In genomic region chr13:44561352-44561751, GRCh38 we compare ENCODE assay signal across 15 cellular contexts. TPM values are rescaled to one million over a fixed set of nuclear protein-coding genes. Genes with fewer than 3 reads are reported as not detected.
A peak's percentile ranks its signal among the peaks of the same experiment; 100 is the strongest.
DNase-seq lines count a peak whose midpoint lies in the region; ATAC-seq, FAIRE-seq and TF ChIP-seq lines count a peak whose summit lies in the region.
"Had no signal": no experiment of that assay in that cellular context is flagged by ENCODE, and none has a peak within 500 bp of the region (broad histone marks: within the 10 kb centered on the region; RNA-seq: fewer than 3 reads in every experiment).

No MANE protein-coding gene starts in this region.

- H3K4me1 ChIP-seq in IMR-90 (ENCODE audit: control insufficient read depth, insufficient read depth, low read length) (peaks cover 1% of the 10 kb centered on the region; the same call in 1 of the 2 replicates), endodermal cell (ENCODE audit: control insufficient read depth, insufficient read depth, low read length) (no peaks in the 10 kb centered on the region), mucosa of descending colon (ENCODE audit: low read depth) (peaks cover 5% of the 10 kb centered on the region), small intestine (ENCODE audit: control insufficient read depth in 2 of 2, insufficient read depth in 1 of 2, low read depth in 1 of 2, low read length in 1 of 2) (peaks cover 3% of the 10 kb centered on the region in 2 donors), foreskin keratinocyte (no peaks in the 10 kb centered on the region), spleen (no peaks in the 10 kb centered on the region)
- H3K4me1 ChIP-seq: BLaER1 treated with 17β-estradiol and CSF1 and Interleukin-3, amounts not matched to agents 10 nM and 100 nM had no signal

- no peak overlapping the region for H2BK20ac ChIP-seq in IMR-90 (ENCODE audit: low read depth, low read length)

- intact Hi-C loops in IMR-90 (cut with micrococcal nuclease), result no loop called here
- intact Hi-C loops in mucosa of descending colon (cut with DNase I, micrococcal nuclease), result loop anchor here in 1 of 2 donors (10.0 kb wide), 1 partner anchor 67 kb away; no protein-coding TSS in a partner anchor
- intact Hi-C loops in spleen (cut with DNase I; ENCODE audit: low total_unique reads), result no loop called here

- POLR2A ChIA-PET in IMR-90 (lab: Charles Lee; ENCODE audit: unreplicated experiment), result no interaction called here

- peaks cover 4% of the 10 kb centered on the region; the same call in 1 of the 2 replicates for H3K36me3 ChIP-seq in IMR-90 (ENCODE audit: control insufficient read depth, insufficient read depth, low read length)
- H3K36me3 ChIP-seq in endodermal cell (ENCODE audit: control insufficient read depth, insufficient read depth, low read length), result peaks cover 6% of the 10 kb centered on the region
- no peaks in the 10 kb centered on the region for H3K36me3 ChIP-seq in mucosa of descending colon (ENCODE audit: low read depth)
- no peaks in the 10 kb centered on the region for H3K36me3 ChIP-seq in small intestine (ENCODE audit: control insufficient read depth in 2 of 2, insufficient read depth in 2 of 2, low read length in 2 of 2)
- peaks cover 0 to 9% (median 0%) of the 10 kb centered on the region in 6 donors for H3K36me3 ChIP-seq in spleen

- peak overlapping the region; percentile 8 for H3K27ac Mint-ChIP-seq in endodermal cell
- H3K27ac Mint-ChIP-seq: CD4-positive, CD25-positive, alpha-beta regulatory T cell had no signal

- H3K9ac ChIP-seq in IMR-90 (ENCODE audit: low read depth, low read length), result no peak overlapping the region
- no peak overlapping the region for H3K9ac ChIP-seq in endodermal cell (ENCODE audit: extremely low read depth, low read length, poor library complexity, severe bottlenecking)
- H3K9ac ChIP-seq: BLaER1 treated with 17β-estradiol and CSF1 and Interleukin-3, amounts not matched to agents 10 nM and 100 nM; GM23248 had no signal

- no peak overlapping the region for H3K18ac ChIP-seq in IMR-90 (ENCODE audit: low read depth, low read length)

- no peak overlapping the region for H3K4me2 ChIP-seq in IMR-90 (ENCODE audit: low read depth, low read length)
- H3K4me2 ChIP-seq: BLaER1 treated with 17β-estradiol and CSF1 and Interleukin-3, amounts not matched to agents 10 nM and 100 nM had no signal

- TF ChIP-seq RAD21 in IMR-90 (IDR thresholded peaks at IDR 0.05; ENCODE audit: low read length), result no peak

- H3K4me3 ChIP-seq in IMR-90 (ENCODE audit: insufficient read depth, low read depth, low read length) (no peak overlapping the region), endodermal cell (ENCODE audit: low read length) (no peak overlapping the region), mucosa of descending colon (no peak overlapping the region), small intestine (ENCODE audit: low read depth in 1 of 2, low read length in 2 of 2) (no peak overlapping the region), spleen (no peak overlapping the region)
- H3K4me3 ChIP-seq: BLaER1 treated with 17β-estradiol and CSF1 and Interleukin-3, amounts not matched to agents 10 nM and 100 nM; GM23248 had no signal

- H4K5ac ChIP-seq in IMR-90 (ENCODE audit: low read depth, low read length), result no peak overlapping the region

- in situ Hi-C loops in IMR-90 (cut with MboI; ENCODE audit: low sequenced_read_pairs), result no loop called here

- peaks cover 3% of the 10 kb centered on the region; the same call in 1 of the 2 replicates for H3K9me1 ChIP-seq in IMR-90 (ENCODE audit: insufficient read depth, low read length)

- no peak overlapping the region for H3K14ac ChIP-seq in IMR-90 (replicated peaks; ENCODE audit: low read depth, low read length)

- H4K8ac ChIP-seq in IMR-90 (ENCODE audit: low read depth in 2 of 2, low read length in 2 of 2), result no peak overlapping the region

- peak overlapping the region; percentile 10; the same call in 1 of the 2 replicates for H3K56ac ChIP-seq in IMR-90 (ENCODE audit: extremely low read depth, insufficient read depth, low read length)

- no peaks in the 10 kb centered on the region for H3K9me3 Mint-ChIP-seq in endodermal cell
- H3K9me3 Mint-ChIP-seq: CD4-positive, CD25-positive, alpha-beta regulatory T cell had no signal

- H3K4me1 Mint-ChIP-seq in endodermal cell, result peaks cover 25% of the 10 kb centered on the region

- H3K27me3 Mint-ChIP-seq in endodermal cell (ENCODE audit: insufficient read depth), result no peaks in the 10 kb centered on the region
- H3K27me3 Mint-ChIP-seq: CD4-positive, CD25-positive, alpha-beta regulatory T cell had no signal

- H3K27ac ChIP-seq in IMR-90 (ENCODE audit: insufficient read depth, low read length) (no peak overlapping the region), endodermal cell (ENCODE audit: low read depth, low read length) (no peak overlapping the region), small intestine (ENCODE audit: low read depth in 1 of 2, low read length in 1 of 2) (no peak overlapping the region), foreskin keratinocyte (no peak overlapping the region), spleen (no peak overlapping the region)
- H3K27ac ChIP-seq: BLaER1 treated with 17β-estradiol and CSF1 and Interleukin-3, amounts not matched to agents 10 nM and 100 nM; GM23248; HL-60 had no signal

- H2AK5ac ChIP-seq in IMR-90 (ENCODE audit: low read depth, low read length), result no peak overlapping the region

- no peaks in the 10 kb centered on the region for H3K9me3 ChIP-seq in IMR-90 (ENCODE audit: control insufficient read depth, insufficient read depth, low read length)
- H3K9me3 ChIP-seq in endodermal cell (ENCODE audit: control insufficient read depth, low read length), result no peaks in the 10 kb centered on the region
- no peaks in the 10 kb centered on the region for H3K9me3 ChIP-seq in mucosa of descending colon
- no peaks in the 10 kb centered on the region for H3K9me3 ChIP-seq in small intestine (ENCODE audit: control insufficient read depth, low read depth)
- H3K9me3 ChIP-seq in spleen, result no peaks in the 10 kb centered on the region

- TF ChIP-seq POLR2A in IMR-90 (IDR thresholded peaks at IDR 0.05; ENCODE audit: low read depth, low read length), result no peak
- TF ChIP-seq POLR2A in spleen (IDR thresholded peaks at IDR 0.05), result no peak

- dilution Hi-C loops in IMR-90 (cut with HindIII; ENCODE audit: low sequenced_read_pairs, unreplicated experiment), result no loop called here

- no TSS peak for BruUV-seq in IMR-90 (replicated peaks; lab: Mats Ljungman, UMichigan)

- H3K23ac ChIP-seq in IMR-90 (ENCODE audit: low read depth, low read length), result no peak overlapping the region

- H2AK9ac ChIP-seq in IMR-90 (replicated peaks; ENCODE audit: low read depth, low read length, poor library complexity), result no peak overlapping the region

- WGBS in IMR-90 (ENCODE audit: extremely low coverage in 2 of 2, insufficient read length in 1 of 2), 2 experiments, result 100% methylated on average over 1 of the region's 2 CpGs; no CpG with 5 or more reads in 1 of the 2 experiments
- 90 to 100% methylated on average over 1 to 2 of the region's 2 CpGs for WGBS in endodermal cell (ENCODE audit: insufficient coverage in 1 of 2, insufficient read length in 1 of 2), 2 experiments
- 20 to 71% (median 46%) methylated on average over 2 of the region's 2 CpGs for WGBS in small intestine, 3 donors
- WGBS in spleen, 5 donors, result 96 to 99% (median 97%) methylated on average over 2 of the region's 2 CpGs

- no peak overlapping the region for H4K91ac ChIP-seq in IMR-90 (ENCODE audit: insufficient read depth, low read depth, low read length)

- H3K27me3 ChIP-seq in IMR-90 (ENCODE audit: control insufficient read depth, insufficient read depth, low read length), result no peaks in the 10 kb centered on the region
- no peaks in the 10 kb centered on the region for H3K27me3 ChIP-seq in endodermal cell (ENCODE audit: control insufficient read depth, insufficient read depth, low read length, poor library complexity, severe bottlenecking)
- no peaks in the 10 kb centered on the region for H3K27me3 ChIP-seq in small intestine (ENCODE audit: control insufficient read depth in 2 of 2, insufficient read depth in 2 of 2, low read length in 2 of 2)
- no peaks in the 10 kb centered on the region for H3K27me3 ChIP-seq in foreskin keratinocyte
- H3K27me3 ChIP-seq in spleen (replicated peaks in 1 of 7), result no peaks in the 10 kb centered on the region
- H3K27me3 ChIP-seq: BLaER1 treated with 17β-estradiol and CSF1 and Interleukin-3, amounts not matched to agents 10 nM and 100 nM had no signal

- peaks cover 30 to 74% of the 10 kb centered on the region in 2 experiments for H3K79me1 ChIP-seq in IMR-90 (ENCODE audit: low read depth in 1 of 2, low read length in 2 of 2)

- no peak overlapping the region for H2BK5ac ChIP-seq in IMR-90 (ENCODE audit: low read depth, low read length, poor library complexity, severe bottlenecking)

- no peak overlapping the region for H3K4ac ChIP-seq in IMR-90 (ENCODE audit: low read depth, low read length)

- DNase-seq in IMR-90 (no peak), endodermal cell (no peak), mucosa of descending colon (no peak), small intestine (peak; percentile 76), foreskin keratinocyte (no peak), spleen (no peak), dermis blood vessel endothelial cell (no peak)
- DNase-seq: ACHN; CD4-positive, CD25-positive, alpha-beta regulatory T cell; DMS53; GM23248 had no signal

- H2BK15ac ChIP-seq in IMR-90 (ENCODE audit: low read depth, low read length), result no peak overlapping the region

- no peak overlapping the region for H2AFZ ChIP-seq in IMR-90 (replicated peaks; ENCODE audit: low read length, poor library complexity)
- H2AFZ ChIP-seq: GM23248 had no signal

- ATAC-seq in IMR-90 (ENCODE audit: low read depth) (no peak), mucosa of descending colon (peak; percentile 65), foreskin keratinocyte (no peak)

- peak; percentile 81 for FAIRE-seq in small intestine (lab: Jason Lieb, UNC)
- FAIRE-seq: GM18507, H54 had no signal

- peaks cover 25% of the 10 kb centered on the region for H3K36me3 Mint-ChIP-seq in endodermal cell (ENCODE audit: low read depth)

- TF ChIP-seq CTCF in IMR-90 (conservative IDR thresholded peaks at IDR 0.05; ENCODE audit: low read depth, low read length), result no peak
- no peak for TF ChIP-seq CTCF in endodermal cell (conservative IDR thresholded peaks at IDR 0.05)
- TF ChIP-seq CTCF in mucosa of descending colon (IDR thresholded peaks at IDR 0.05), result no peak
- no peak for TF ChIP-seq CTCF in foreskin keratinocyte (conservative IDR thresholded peaks at IDR 0.05)
- TF ChIP-seq CTCF in spleen (IDR thresholded peaks at IDR 0.05 in 8 of 11, conservative IDR thresholded peaks at IDR 0.05 in 3 of 11), result no peak

- H3K4me3 Mint-ChIP-seq in endodermal cell, result no peak overlapping the region

- no peak overlapping the region for H2BK120ac ChIP-seq in IMR-90 (ENCODE audit: low read depth, low read length)

- H4K20me1 ChIP-seq in IMR-90 (ENCODE audit: insufficient read depth, low read length), result peaks cover 28% of the 10 kb centered on the region; the same call in 1 of the 2 replicates

- CTCF ChIA-PET in IMR-90 (lab: Yijun Ruan, JAX), result interaction anchor here (0.5 kb wide), 1 partner anchor 13 kb away, joined by 3 read pairs; no protein-coding TSS in a partner anchor

RNA-seq across cellular contexts. Expression of gene TSC22D1, which starts 14.8 kb away (rescaled TPM):
- 30.8 and 52.2 TPM in 2 replicates for total RNA-seq in IMR-90 (2012; rRNA removed)
- polyA plus RNA-seq in IMR-90 (2012; rRNA removed), result 42.2 and 44.9 TPM in 2 replicates
- polyA plus RNA-seq in IMR-90 (2012; cell fraction: cytosol; rRNA removed), result 31.4 and 37.1 TPM in 2 replicates
- 42.3 and 132 TPM in 2 replicates for polyA plus RNA-seq in IMR-90 (2012; cell fraction: nucleus; rRNA removed; ENCODE audit: low replicate concordance)
- 100 to 1,000 TPM in 1 of 2 donors, 10 to 100 TPM in 1; 95.9 to 107 TPM for total RNA-seq in endodermal cell
- 104 TPM for polyA plus RNA-seq in endodermal cell (2013, experiment 1 of 2)
- 104 TPM for polyA plus RNA-seq in endodermal cell (2013, experiment 2 of 2)
- 100 to 1,000 TPM; 249 to 299 (median 260) TPM for total RNA-seq in mucosa of descending colon
- 100 to 1,000 TPM in 1 of 3 donors, 10 to 100 TPM in 2; 51.6 to 101 (median 72.5) TPM for polyA plus RNA-seq in small intestine
- 51.2 and 59.5 TPM in 2 replicates for total RNA-seq in foreskin keratinocyte
- 33.4 and 42.3 TPM in 2 replicates for polyA plus RNA-seq in foreskin keratinocyte
- 10 to 100 TPM; 35.9 to 66.3 (median 52.6) TPM for total RNA-seq in spleen
- 10 to 100 TPM; 14.3 to 31.8 (median 30.0) TPM for polyA plus RNA-seq in spleen
- total RNA-seq in dermis blood vessel endothelial cell, result 48.2 and 76.4 TPM in 2 replicates
